Comparison of ENCODE assay signal across 1 cellular context in the genomic region with DNA sequence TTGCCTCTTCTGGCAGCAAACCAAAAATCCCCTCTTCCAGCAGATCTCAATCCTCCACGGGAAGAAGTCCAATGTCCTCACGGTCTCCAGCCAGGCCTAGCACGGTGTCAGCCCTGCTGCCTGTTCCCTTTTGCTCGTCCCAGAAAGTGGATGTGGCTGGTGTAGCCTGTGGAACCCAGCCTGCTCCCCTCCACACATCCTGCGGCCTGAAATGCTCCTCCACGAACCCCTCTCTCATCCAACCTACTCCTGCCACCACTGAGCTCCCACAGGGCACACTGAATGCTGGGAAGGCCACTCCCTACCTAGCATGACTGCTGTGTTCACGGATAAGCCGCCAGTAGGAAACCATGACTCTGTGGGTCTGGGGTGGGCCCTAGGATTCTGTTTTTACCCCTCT.
TF ChIP-seq lines count a peak whose summit lies in the region.

No MANE protein-coding gene starts in this region.

TF ChIP-seq in GM12878, 131 proteins besides CTCF, POLR2A, EP300 and RAD21:
- TF ChIP-seq EED (IDR thresholded peaks at IDR 0.05; ENCODE audit: low read depth) (no peak), IKZF1 (conservative IDR thresholded peaks at IDR 0.05) (no peak), FOS (IDR thresholded peaks at IDR 0.05; ENCODE audit: borderline replicate concordance, extremely low read depth, insufficient read length) (no peak), IRF4 (IDR thresholded peaks at IDR 0.05; ENCODE audit: low read depth, low read length) (no peak), ASH2L (IDR thresholded peaks at IDR 0.05; ENCODE audit: borderline replicate concordance, low read depth) (no peak), CBFB (IDR thresholded peaks at IDR 0.05; ENCODE audit: low read depth) (no peak), STAT3 (IDR thresholded peaks at IDR 0.05; ENCODE audit: low read depth, low read length) (no peak), CREB1 (IDR thresholded peaks at IDR 0.05; ENCODE audit: low read depth) (no peak), ETV6 (conservative IDR thresholded peaks at IDR 0.05 in 1 of 2, IDR thresholded peaks at IDR 0.05 in 1 of 2; ENCODE audit: borderline replicate concordance in 1 of 2, low read depth in 1 of 2) (no peak)
- TF ChIP-seq, protein P1, sequence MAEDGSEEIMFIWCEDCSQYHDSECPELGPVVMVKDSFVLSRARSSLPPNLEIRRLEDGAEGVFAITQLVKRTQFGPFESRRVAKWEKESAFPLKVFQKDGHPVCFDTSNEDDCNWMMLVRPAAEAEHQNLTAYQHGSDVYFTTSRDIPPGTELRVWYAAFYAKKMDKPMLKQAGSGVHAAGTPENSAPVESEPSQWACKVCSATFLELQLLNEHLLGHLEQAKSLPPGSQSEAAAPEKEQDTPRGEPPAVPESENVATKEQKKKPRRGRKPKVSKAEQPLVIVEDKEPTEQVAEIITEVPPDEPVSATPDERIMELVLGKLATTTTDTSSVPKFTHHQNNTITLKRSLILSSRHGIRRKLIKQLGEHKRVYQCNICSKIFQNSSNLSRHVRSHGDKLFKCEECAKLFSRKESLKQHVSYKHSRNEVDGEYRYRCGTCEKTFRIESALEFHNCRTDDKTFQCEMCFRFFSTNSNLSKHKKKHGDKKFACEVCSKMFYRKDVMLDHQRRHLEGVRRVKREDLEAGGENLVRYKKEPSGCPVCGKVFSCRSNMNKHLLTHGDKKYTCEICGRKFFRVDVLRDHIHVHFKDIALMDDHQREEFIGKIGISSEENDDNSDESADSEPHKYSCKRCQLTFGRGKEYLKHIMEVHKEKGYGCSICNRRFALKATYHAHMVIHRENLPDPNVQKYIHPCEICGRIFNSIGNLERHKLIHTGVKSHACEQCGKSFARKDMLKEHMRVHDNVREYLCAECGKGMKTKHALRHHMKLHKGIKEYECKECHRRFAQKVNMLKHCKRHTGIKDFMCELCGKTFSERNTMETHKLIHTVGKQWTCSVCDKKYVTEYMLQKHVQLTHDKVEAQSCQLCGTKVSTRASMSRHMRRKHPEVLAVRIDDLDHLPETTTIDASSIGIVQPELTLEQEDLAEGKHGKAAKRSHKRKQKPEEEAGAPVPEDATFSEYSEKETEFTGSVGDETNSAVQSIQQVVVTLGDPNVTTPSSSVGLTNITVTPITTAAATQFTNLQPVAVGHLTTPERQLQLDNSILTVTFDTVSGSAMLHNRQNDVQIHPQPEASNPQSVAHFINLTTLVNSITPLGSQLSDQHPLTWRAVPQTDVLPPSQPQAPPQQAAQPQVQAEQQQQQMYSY (CRISPR knock-in tag; IDR thresholded peaks at IDR 0.05): no peak
- TF ChIP-seq, protein P2, sequence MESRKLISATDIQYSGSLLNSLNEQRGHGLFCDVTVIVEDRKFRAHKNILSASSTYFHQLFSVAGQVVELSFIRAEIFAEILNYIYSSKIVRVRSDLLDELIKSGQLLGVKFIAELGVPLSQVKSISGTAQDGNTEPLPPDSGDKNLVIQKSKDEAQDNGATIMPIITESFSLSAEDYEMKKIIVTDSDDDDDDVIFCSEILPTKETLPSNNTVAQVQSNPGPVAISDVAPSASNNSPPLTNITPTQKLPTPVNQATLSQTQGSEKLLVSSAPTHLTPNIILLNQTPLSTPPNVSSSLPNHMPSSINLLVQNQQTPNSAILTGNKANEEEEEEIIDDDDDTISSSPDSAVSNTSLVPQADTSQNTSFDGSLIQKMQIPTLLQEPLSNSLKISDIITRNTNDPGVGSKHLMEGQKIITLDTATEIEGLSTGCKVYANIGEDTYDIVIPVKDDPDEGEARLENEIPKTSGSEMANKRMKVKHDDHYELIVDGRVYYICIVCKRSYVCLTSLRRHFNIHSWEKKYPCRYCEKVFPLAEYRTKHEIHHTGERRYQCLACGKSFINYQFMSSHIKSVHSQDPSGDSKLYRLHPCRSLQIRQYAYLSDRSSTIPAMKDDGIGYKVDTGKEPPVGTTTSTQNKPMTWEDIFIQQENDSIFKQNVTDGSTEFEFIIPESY (IDR thresholded peaks at IDR 0.05): no peak
- TF ChIP-seq, protein P3, sequence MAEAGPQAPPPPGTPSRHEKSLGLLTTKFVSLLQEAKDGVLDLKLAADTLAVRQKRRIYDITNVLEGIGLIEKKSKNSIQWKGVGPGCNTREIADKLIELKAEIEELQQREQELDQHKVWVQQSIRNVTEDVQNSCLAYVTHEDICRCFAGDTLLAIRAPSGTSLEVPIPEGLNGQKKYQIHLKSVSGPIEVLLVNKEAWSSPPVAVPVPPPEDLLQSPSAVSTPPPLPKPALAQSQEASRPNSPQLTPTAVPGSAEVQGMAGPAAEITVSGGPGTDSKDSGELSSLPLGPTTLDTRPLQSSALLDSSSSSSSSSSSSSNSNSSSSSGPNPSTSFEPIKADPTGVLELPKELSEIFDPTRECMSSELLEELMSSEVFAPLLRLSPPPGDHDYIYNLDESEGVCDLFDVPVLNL (IDR thresholded peaks at IDR 0.05; ENCODE audit: low read depth, low read length): no peak
- TF ChIP-seq, protein P4, sequence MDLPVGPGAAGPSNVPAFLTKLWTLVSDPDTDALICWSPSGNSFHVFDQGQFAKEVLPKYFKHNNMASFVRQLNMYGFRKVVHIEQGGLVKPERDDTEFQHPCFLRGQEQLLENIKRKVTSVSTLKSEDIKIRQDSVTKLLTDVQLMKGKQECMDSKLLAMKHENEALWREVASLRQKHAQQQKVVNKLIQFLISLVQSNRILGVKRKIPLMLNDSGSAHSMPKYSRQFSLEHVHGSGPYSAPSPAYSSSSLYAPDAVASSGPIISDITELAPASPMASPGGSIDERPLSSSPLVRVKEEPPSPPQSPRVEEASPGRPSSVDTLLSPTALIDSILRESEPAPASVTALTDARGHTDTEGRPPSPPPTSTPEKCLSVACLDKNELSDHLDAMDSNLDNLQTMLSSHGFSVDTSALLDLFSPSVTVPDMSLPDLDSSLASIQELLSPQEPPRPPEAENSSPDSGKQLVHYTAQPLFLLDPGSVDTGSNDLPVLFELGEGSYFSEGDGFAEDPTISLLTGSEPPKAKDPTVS (IDR thresholded peaks at IDR 0.05; ENCODE audit: low read depth, low read length): no peak
TF ChIP-seq in GM12878: peak in this region for 0.
